Comparison of ENCODE assay signal across 8 cellular contexts in genomic region chr16:74367636-74368001, GRCh38. TPM values are rescaled to one million over a fixed set of nuclear protein-coding genes. Genes with fewer than 3 reads are reported as not detected.
DNase-seq lines count a peak whose midpoint lies in the region; ATAC-seq, FAIRE-seq and TF ChIP-seq lines count a peak whose summit lies in the region.
"Not testable (repeated sequence)": the region's sequence is repeated elsewhere in the genome, so short reads cannot be mapped to it uniquely, and the experiment has no call there.

No MANE protein-coding gene starts in this region.

- H3K9me3 ChIP-seq in keratinocyte (ENCODE audit: control insufficient read depth, low read depth, low read length) = not testable (repeated sequence)

- H3K36me3 Mint-ChIP-seq in activated CD8-positive, alpha-beta T cell treated with anti-CD3 and anti-CD28 coated beads, Interleukin-2, amount 10 ng/mL, durations not matched to agents 7 days and 5 days (ENCODE audit: low read depth) = not testable (repeated sequence)

- H3K4me3 ChIP-seq in keratinocyte (ENCODE audit: control insufficient read depth in 2 of 3, extremely low read depth in 1 of 3, insufficient read depth in 2 of 3, low read depth in 1 of 3, low read length in 3 of 3) = peak overlapping the region; percentile 69 to 93 (median 78)

- H4K20me1 ChIP-seq in keratinocyte (ENCODE audit: control insufficient read depth, extremely low read depth, insufficient read depth, low read length) = not testable (repeated sequence)

- not testable (repeated sequence) for H3K27me3 ChIP-seq in keratinocyte (ENCODE audit: control insufficient read depth, extremely low read depth, insufficient read depth, low read length)

- peak overlapping the region; percentile 82 for H2AFZ ChIP-seq in keratinocyte (ENCODE audit: control insufficient read depth, low read length)

- CTCF ChIA-PET in activated CD8-positive, alpha-beta T cell treated with anti-CD3 and anti-CD28 coated beads, Interleukin-2, amount 10 ng/mL, durations not matched to agents 7 days and 5 days (lab: Charles Lee) = interaction anchor here (0.9 kb wide), 1 partner anchor 255 kb away, joined by 3 read pairs; no protein-coding TSS in a partner anchor

- dilution Hi-C loops in keratinocyte (cut with MboI; ENCODE audit: extremely low pct_ligation_motif_present, low sequenced_read_pairs) = not testable (repeated sequence)

- peak overlapping the region; percentile 75 for H3K27ac ChIP-seq in keratinocyte (ENCODE audit: control insufficient read depth, insufficient read depth, low read length)

- DNase-seq in 8988T (peak; percentile 19), NAMALWA (ENCODE audit: low spot score) (peak; percentile 53), ecto neural progenitor cell (ENCODE audit: low spot score) (peak; percentile 73), retina (peak; percentile 83)
- not testable (repeated sequence) for DNase-seq in activated CD8-positive, alpha-beta T cell treated with anti-CD3 and anti-CD28 coated beads, Interleukin-2, amount 10 ng/mL, durations not matched to agents 7 days and 5 days; keratinocyte (ENCODE audit: low read depth, low spot score)

- H3K79me2 ChIP-seq in keratinocyte (ENCODE audit: control insufficient read depth, insufficient read depth, low read length) = peaks cover 32% of the 10 kb centered on the region

- H3K27me3 Mint-ChIP-seq in activated CD8-positive, alpha-beta T cell treated with anti-CD3 and anti-CD28 coated beads, Interleukin-2, amount 10 ng/mL, durations not matched to agents 7 days and 5 days (ENCODE audit: low read depth) = not testable (repeated sequence)

- H3K4me2 ChIP-seq in keratinocyte (ENCODE audit: control insufficient read depth, extremely low read depth, insufficient read depth, low read depth, low read length) = peak overlapping the region; percentile 84

- peak overlapping the region; percentile 92 for H3K4me3 Mint-ChIP-seq in activated CD8-positive, alpha-beta T cell treated with anti-CD3 and anti-CD28 coated beads, Interleukin-2, amount 10 ng/mL, durations not matched to agents 7 days and 5 days

- H3K4me1 Mint-ChIP-seq in activated CD8-positive, alpha-beta T cell treated with anti-CD3 and anti-CD28 coated beads, Interleukin-2, amount 10 ng/mL, durations not matched to agents 7 days and 5 days (ENCODE audit: low read depth) = peaks cover 13% of the 10 kb centered on the region

- H3K27ac Mint-ChIP-seq in activated CD8-positive, alpha-beta T cell treated with anti-CD3 and anti-CD28 coated beads, Interleukin-2, amount 10 ng/mL, durations not matched to agents 7 days and 5 days = peak overlapping the region; percentile 94

- not testable (repeated sequence) for H3K36me3 ChIP-seq in keratinocyte (ENCODE audit: control insufficient read depth in 2 of 2, extremely low read depth in 1 of 2, insufficient read depth in 2 of 2, low read length in 2 of 2)

- not testable (repeated sequence) for TF ChIP-seq CTCF in keratinocyte (optimal IDR thresholded peaks at IDR 0.05 in 1 of 3, IDR thresholded peaks at IDR 0.05 in 1 of 3, conservative IDR thresholded peaks at IDR 0.05 in 1 of 3; ENCODE audit: extremely low read depth in 1 of 3, insufficient read depth in 2 of 3, low read length in 3 of 3)

- not testable (repeated sequence) for H3K9me3 Mint-ChIP-seq in activated CD8-positive, alpha-beta T cell treated with anti-CD3 and anti-CD28 coated beads, Interleukin-2, amount 10 ng/mL, durations not matched to agents 7 days and 5 days (ENCODE audit: insufficient read depth)

- FAIRE-seq in keratinocyte (lab: Jason Lieb, UNC) = not testable (repeated sequence)

- POLR2A ChIA-PET in activated CD8-positive, alpha-beta T cell treated with anti-CD3 and anti-CD28 coated beads, Interleukin-2, amount 10 ng/mL, durations not matched to agents 7 days and 5 days (lab: Charles Lee) = interaction anchor here (0.9 kb wide), 1 partner anchor 71 kb away, joined by 3 read pairs; no protein-coding TSS in a partner anchor

- ATAC-seq in GM18519 (IDR thresholded peaks at IDR 0.05; ENCODE audit: low FRiP score, unreplicated experiment) (peak; percentile 34), HG02763 (IDR thresholded peaks at IDR 0.05; ENCODE audit: unreplicated experiment) (peak; percentile 39)
- peak; percentile 68 for ATAC-seq in activated CD8-positive, alpha-beta T cell treated with anti-CD3 and anti-CD28 coated beads, Interleukin-2, amount 10 ng/mL, durations not matched to agents 7 days and 5 days

- peak overlapping the region; percentile 85 for H3K9ac ChIP-seq in keratinocyte (ENCODE audit: control insufficient read depth, extremely low read depth, insufficient read depth, low read length)

- H3K4me1 ChIP-seq in keratinocyte (ENCODE audit: control insufficient read depth, extremely low read depth, insufficient read depth, low read length) = not testable (repeated sequence)

- not testable (repeated sequence) for H3K9me1 ChIP-seq in keratinocyte (ENCODE audit: control insufficient read depth, extremely low read depth, insufficient read depth, low read length)

RNA-seq across cellular contexts. Expression of gene NPIPB15, which starts 8.5 kb away (rescaled TPM):
- total RNA-seq in activated CD8-positive, alpha-beta T cell treated with anti-CD3 and anti-CD28 coated beads, Interleukin-2, amount 10 ng/mL, durations not matched to agents 7 days and 5 days = 1 to 10 TPM; 1.1 to 1.4 TPM
- polyA plus RNA-seq in keratinocyte = 1.3 to 1.9 TPM (median 1.7 TPM) in 3 replicates
- polyA plus RNA-seq in keratinocyte (2011; ENCODE audit: low read depth) = 1.6 TPM
- 0.81 and 0.82 TPM in 2 replicates for polyA plus RNA-seq in keratinocyte (2011; cell fraction: cytosol; rRNA removed)
- 12.0 and 12.8 TPM in 2 replicates for polyA plus RNA-seq in keratinocyte (2011; cell fraction: nucleus; rRNA removed)
- polyA plus RNA-seq in keratinocyte (2012; ENCODE audit: low replicate concordance) = 0.44 and 2.4 TPM in 2 replicates
- polyA minus RNA-seq in keratinocyte = 0.85 to 1.2 TPM in 2 of 3 replicates, not detected in the other
- polyA minus RNA-seq in keratinocyte (2011; cell fraction: cytosol; rRNA and poly(A)+ RNA removed) = not detected
- polyA minus RNA-seq in keratinocyte (2011; cell fraction: nucleus; rRNA and poly(A)+ RNA removed) = 0.42 and 1.2 TPM in 2 replicates

RNA-seq across cellular contexts. Expression of gene CLEC18B, which starts 53.7 kb away (rescaled TPM):
- total RNA-seq in activated CD8-positive, alpha-beta T cell treated with anti-CD3 and anti-CD28 coated beads, Interleukin-2, amount 10 ng/mL, durations not matched to agents 7 days and 5 days = 1 to 10 TPM in 1 of 2 experiments, under 1 TPM in 1; 0.76 to 1.1 TPM
- polyA plus RNA-seq in keratinocyte = 0.05 to 0.90 TPM (median 0.46 TPM) in 3 replicates
- not detected for polyA plus RNA-seq in keratinocyte (2011; ENCODE audit: low read depth)
- polyA plus RNA-seq in keratinocyte (2011; cell fraction: cytosol; rRNA removed) = 0.19 TPM in 1 of 2 replicates, not detected in the other
- polyA plus RNA-seq in keratinocyte (2011; cell fraction: nucleus; rRNA removed) = 2.4 and 3.8 TPM in 2 replicates
- 0.42 and 1.2 TPM in 2 replicates for polyA plus RNA-seq in keratinocyte (2012; ENCODE audit: low replicate concordance)
- polyA minus RNA-seq in keratinocyte = 0.59 to 0.74 TPM in 2 of 3 replicates, not detected in the other
- polyA minus RNA-seq in keratinocyte (2011; cell fraction: cytosol; rRNA and poly(A)+ RNA removed) = not detected
- 2.4 TPM in 1 of 2 replicates, not detected in the other for polyA minus RNA-seq in keratinocyte (2011; cell fraction: nucleus; rRNA and poly(A)+ RNA removed)
